ENCODE assay signal across 11 cellular contexts in genomic region chr10:9719246-9719645, GRCh38.
"Had no signal": no experiment of that assay in that cellular context is flagged by ENCODE, and none has a peak within 500 bp of the region (broad histone marks: within the 10 kb centered on the region; RNA-seq: fewer than 3 reads in every experiment).

No MANE protein-coding gene starts in this region.

- H3K9me3 ChIP-seq: HAP-1 had no signal

- DNase-seq: GM23248, GOT3, H7, H9, HCEC 1CT, HFFc6 had no signal

- H3K36me3 ChIP-seq: HAP-1 had no signal

- FAIRE-seq: H1, H54 had no signal

- H3K27ac ChIP-seq: GM23248 had no signal

- ATAC-seq: GM23338, HCT116 had no signal

- H3K4me2 ChIP-seq: GM23338 had no signal

- H2AFZ ChIP-seq: GM23248, GM23338 had no signal

- H3K4me3 ChIP-seq: GM23248, GM23338, HAP-1 had no signal

- H3K4me1 ChIP-seq: HAP-1 had no signal

- H3K9ac ChIP-seq: GM23248 had no signal
